23 cellular contexts compared by ENCODE assay signal in the genomic region with DNA sequence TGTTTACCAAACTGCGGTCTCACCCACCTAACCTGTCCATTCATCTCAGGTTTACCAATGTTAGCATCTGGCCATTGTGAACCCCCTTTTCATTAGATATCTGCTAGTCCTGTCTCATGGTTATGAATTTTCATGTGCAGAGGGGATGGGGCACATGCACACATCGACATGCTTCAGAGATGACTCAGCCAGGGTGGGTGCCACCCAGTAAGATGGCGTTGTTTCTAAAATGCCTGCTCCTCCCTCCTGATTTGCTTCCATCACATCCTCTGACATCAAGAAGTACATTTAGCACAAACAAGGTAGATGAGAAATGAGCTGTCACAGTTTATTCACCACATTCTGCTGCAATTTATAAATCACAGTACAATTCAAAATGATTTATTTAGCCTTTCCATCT. TPM values are rescaled to one million over a fixed set of nuclear protein-coding genes. Genes with fewer than 3 reads are reported as not detected.
DNase-seq lines count a peak whose midpoint lies in the region; ATAC-seq and TF ChIP-seq lines count a peak whose summit lies in the region.
"Had no signal": no experiment of that assay in that cellular context is flagged by ENCODE, and none has a peak within 500 bp of the region (broad histone marks: within the 10 kb centered on the region; RNA-seq: fewer than 3 reads in every experiment).

No MANE protein-coding gene starts in this region.

- CTCF ChIA-PET in RWPE1 (lab: Yijun Ruan, JAX) = no interaction called here

- no peak overlapping the region for H3K27ac ChIP-seq in RWPE1
- no peak overlapping the region for H3K27ac ChIP-seq in smooth muscle cell (ENCODE audit: low read depth)
- H3K27ac ChIP-seq in sigmoid colon = no peak overlapping the region
- H3K27ac ChIP-seq in effector memory CD4-positive, alpha-beta T cell (ENCODE audit: insufficient read depth, low read length, poor library complexity, severe bottlenecking) = no peak overlapping the region
- H3K27ac ChIP-seq: A549, gastroesophageal sphincter, Peyer's patch, spleen, upper lobe of right lung had no signal

- 93% methylated on average over 3 of the region's 3 CpGs for WGBS in smooth muscle cell (ENCODE audit: low lambda C conversion rate)
- WGBS in sigmoid colon, 2 donors = 88 to 90% methylated on average over 3 of the region's 3 CpGs

- H3K4me2 ChIP-seq in smooth muscle cell = no peak overlapping the region
- H3K4me2 ChIP-seq: A549, SK-N-SH had no signal

- H3F3A ChIP-seq in smooth muscle cell (ENCODE audit: low read depth) = peaks cover 5% of the 10 kb centered on the region

- TF ChIP-seq CTCF in RWPE1 (conservative IDR thresholded peaks at IDR 0.05; ENCODE audit: low read depth) (no peak), endothelial cell (IDR thresholded peaks at IDR 0.05; ENCODE audit: unreplicated experiment) (no peak), smooth muscle cell (IDR thresholded peaks at IDR 0.05; ENCODE audit: borderline replicate concordance, insufficient read depth, poor library complexity, severe bottlenecking) (no peak), sigmoid colon (IDR thresholded peaks at IDR 0.05) (no peak)

- no peak for DNase-seq in activated T-cell treated with anti-CD3 and anti-CD28 coated beads, Interleukin-2, amount 50 U/mL, for 72 hours
- DNase-seq in activated T-cell treated with anti-CD3 and anti-CD28 coated beads for 4 hours = no peak
- DNase-seq in RWPE1 (ENCODE audit: low spot score) = peak; percentile 42
- no peak for DNase-seq in endothelial cell (ENCODE audit: low spot score)
- no peak for DNase-seq in smooth muscle cell (lab: John Stamatoyannopoulos, UW; ENCODE audit: unreplicated experiment)
- no peak for DNase-seq in sigmoid colon
- DNase-seq in effector memory CD4-positive, alpha-beta T cell = no peak
- DNase-seq: activated B cell treated with CpG ODN at 0.5 μM for 24 hours; cortex of kidney; DMS 273 treated with DMSO at 0.1 percent for 48 hours; NCI-H1930; Peyer's patch; SK-N-SH; spleen; stimulated activated CD4-positive, alpha-beta T cell treated with anti-CD3 and anti-CD28 coated beads, Interleukin-4, amount 100 ng/mL, for 4 hours; T1000; upper lobe of right lung had no signal

- no peaks in the 10 kb centered on the region for H3K36me3 ChIP-seq in smooth muscle cell (ENCODE audit: low read depth)
- peaks cover 0 to 4% (median 2%) of the 10 kb centered on the region in 4 donors for H3K36me3 ChIP-seq in sigmoid colon
- no peaks in the 10 kb centered on the region for H3K36me3 ChIP-seq in effector memory CD4-positive, alpha-beta T cell (ENCODE audit: control insufficient read depth, insufficient read depth, low read length)
- H3K36me3 ChIP-seq: Peyer's patch had no signal

- H3K4me1 ChIP-seq in smooth muscle cell (ENCODE audit: low read depth) = no peaks in the 10 kb centered on the region
- no peaks in the 10 kb centered on the region for H3K4me1 ChIP-seq in sigmoid colon
- no peaks in the 10 kb centered on the region for H3K4me1 ChIP-seq in effector memory CD4-positive, alpha-beta T cell (ENCODE audit: control insufficient read depth, insufficient read depth, low read length, poor library complexity, severe bottlenecking)
- H3K4me1 ChIP-seq: A549, gastroesophageal sphincter, Peyer's patch, spleen, upper lobe of right lung had no signal

- H2AFZ ChIP-seq in smooth muscle cell (ENCODE audit: low read depth) = no peak overlapping the region

- H3K27me3 ChIP-seq in smooth muscle cell (ENCODE audit: low read depth) (no peaks in the 10 kb centered on the region), sigmoid colon (no peaks in the 10 kb centered on the region)
- H3K27me3 ChIP-seq in effector memory CD4-positive, alpha-beta T cell (replicated peaks; ENCODE audit: control insufficient read depth, insufficient read depth, low read length, poor library complexity, severe bottlenecking) = no peaks in the 10 kb centered on the region
- H3K27me3 ChIP-seq: Peyer's patch, spleen, upper lobe of right lung had no signal

- no peaks in the 10 kb centered on the region for H3K79me2 ChIP-seq in smooth muscle cell (ENCODE audit: low read depth)

- TF ChIP-seq EP300 in sigmoid colon (IDR thresholded peaks at IDR 0.05) = no peak

- peak; percentile 25 to 78 for ATAC-seq in activated T-cell treated with anti-CD3 and anti-CD28 coated beads, Interleukin-2, amount 50 U/mL, for 72 hours (replicated peaks in 1 of 2)
- ATAC-seq in GM19324 (IDR thresholded peaks at IDR 0.05; ENCODE audit: low FRiP score, unreplicated experiment) = no peak
- ATAC-seq: A549, gastroesophageal sphincter, upper lobe of right lung had no signal

- H3K9ac ChIP-seq in smooth muscle cell (ENCODE audit: low read depth) = no peak overlapping the region
- H3K9ac ChIP-seq: SK-N-SH had no signal

- intact Hi-C loops in sigmoid colon (cut with DNase I) = no loop called here

- TF ChIP-seq POLR2A in sigmoid colon (IDR thresholded peaks at IDR 0.05) = no peak

- H3K27ac Mint-ChIP-seq in activated T-cell treated with anti-CD3 and anti-CD28 coated beads, Interleukin-2, amount 50 U/mL, for 72 hours = no peak overlapping the region
- peak overlapping the region; percentile 8 for H3K27ac Mint-ChIP-seq in endothelial cell (ENCODE audit: unreplicated experiment)
- H3K27ac Mint-ChIP-seq: activated B cell treated with CpG ODN at 0.5 μM for 24 hours; activated naive CD8-positive, alpha-beta T cell; CD14-positive monocyte had no signal

- H3K27me3 Mint-ChIP-seq in activated T-cell treated with anti-CD3 and anti-CD28 coated beads, Interleukin-2, amount 50 U/mL, for 72 hours (ENCODE audit: low read depth) = peaks cover 18% of the 10 kb centered on the region
- H3K27me3 Mint-ChIP-seq in endothelial cell (ENCODE audit: unreplicated experiment) = peaks cover 5% of the 10 kb centered on the region
- H3K27me3 Mint-ChIP-seq: activated B cell treated with CpG ODN at 0.5 μM for 24 hours, brain had no signal

- no peak overlapping the region for H3K4me3 Mint-ChIP-seq in activated T-cell treated with anti-CD3 and anti-CD28 coated beads, Interleukin-2, amount 50 U/mL, for 72 hours
- H3K4me3 Mint-ChIP-seq in endothelial cell (ENCODE audit: unreplicated experiment) = no peak overlapping the region
- H3K4me3 Mint-ChIP-seq: activated B cell treated with CpG ODN at 0.5 μM for 24 hours; activated naive CD8-positive, alpha-beta T cell; brain; CD14-positive monocyte had no signal

- H3K9me3 ChIP-seq in smooth muscle cell (replicated peaks; ENCODE audit: low read depth) = no peaks in the 10 kb centered on the region
- no peaks in the 10 kb centered on the region for H3K9me3 ChIP-seq in sigmoid colon
- no peaks in the 10 kb centered on the region for H3K9me3 ChIP-seq in effector memory CD4-positive, alpha-beta T cell (ENCODE audit: control insufficient read depth, low read length)
- H3K9me3 ChIP-seq: A549, gastroesophageal sphincter, Peyer's patch, SK-N-SH, spleen, upper lobe of right lung had no signal

- H3K9me3 Mint-ChIP-seq in activated T-cell treated with anti-CD3 and anti-CD28 coated beads, Interleukin-2, amount 50 U/mL, for 72 hours = no peaks in the 10 kb centered on the region
- H3K9me3 Mint-ChIP-seq in endothelial cell (ENCODE audit: unreplicated experiment) = no peaks in the 10 kb centered on the region
- H3K9me3 Mint-ChIP-seq: activated B cell treated with CpG ODN at 0.5 μM for 24 hours, brain, CD14-positive monocyte had no signal

- no peak overlapping the region for H3K4me3 ChIP-seq in smooth muscle cell
- no peak overlapping the region for H3K4me3 ChIP-seq in sigmoid colon
- no peak overlapping the region for H3K4me3 ChIP-seq in effector memory CD4-positive, alpha-beta T cell (ENCODE audit: insufficient read depth, low read depth, low read length, poor library complexity, severe bottlenecking)
- H3K4me3 ChIP-seq: A549, gastroesophageal sphincter, Peyer's patch, spleen, upper lobe of right lung had no signal

- H3K4me1 Mint-ChIP-seq in activated T-cell treated with anti-CD3 and anti-CD28 coated beads, Interleukin-2, amount 50 U/mL, for 72 hours (ENCODE audit: low read depth) = no peaks in the 10 kb centered on the region
- H3K4me1 Mint-ChIP-seq in endothelial cell (ENCODE audit: unreplicated experiment) = no peaks in the 10 kb centered on the region
- H3K4me1 Mint-ChIP-seq: activated B cell treated with CpG ODN at 0.5 μM for 24 hours, brain, CD14-positive monocyte had no signal

- POLR2A ChIA-PET in RWPE1 (lab: Yijun Ruan, JAX; ENCODE audit: low non-redundant PET) = no interaction called here

- H4K20me1 ChIP-seq in smooth muscle cell (ENCODE audit: low read depth) = no peaks in the 10 kb centered on the region

- H3K36me3 Mint-ChIP-seq in activated T-cell treated with anti-CD3 and anti-CD28 coated beads, Interleukin-2, amount 50 U/mL, for 72 hours (ENCODE audit: insufficient read depth in 2 of 2) = no peaks in the 10 kb centered on the region
- H3K36me3 Mint-ChIP-seq in endothelial cell (ENCODE audit: low read depth, unreplicated experiment) = no peaks in the 10 kb centered on the region
- H3K36me3 Mint-ChIP-seq: brain had no signal

RNA-seq across cellular contexts. Expression of gene GPALPP1, which starts 51.3 kb away (rescaled TPM):
- total RNA-seq in activated T-cell treated with anti-CD3 and anti-CD28 coated beads, Interleukin-2, amount 50 U/mL, for 72 hours = 10 to 100 TPM; 34.4 to 35.7 TPM
- 26.1 TPM for total RNA-seq in endothelial cell (ENCODE audit: unreplicated experiment)
- total RNA-seq in smooth muscle cell = 23.1 and 28.4 TPM in 2 replicates
- polyA plus RNA-seq in smooth muscle cell = 11.1 and 13.7 TPM in 2 replicates
- 10 to 100 TPM; 26.3 to 40.7 (median 32.9) TPM for total RNA-seq in sigmoid colon
- 10 to 100 TPM in 1 of 3 donors, 1 to 10 TPM in 2; 7.8 to 12.0 (median 8.3) TPM for polyA plus RNA-seq in sigmoid colon

RNA-seq across cellular contexts. Expression of gene NUFIP1, which starts 51.4 kb away (rescaled TPM):
- total RNA-seq in activated T-cell treated with anti-CD3 and anti-CD28 coated beads, Interleukin-2, amount 50 U/mL, for 72 hours = 1 to 10 TPM; 4.8 to 8.0 TPM
- 7.0 TPM for total RNA-seq in endothelial cell (ENCODE audit: unreplicated experiment)
- total RNA-seq in smooth muscle cell = 3.8 and 4.2 TPM in 2 replicates
- polyA plus RNA-seq in smooth muscle cell = 4.5 and 5.2 TPM in 2 replicates
- total RNA-seq in sigmoid colon = 1 to 10 TPM; 2.2 to 3.5 (median 3.0) TPM
- 1 to 10 TPM; 1.6 to 2.7 (median 1.8) TPM for polyA plus RNA-seq in sigmoid colon
